In genomic region chr19:55675661-55676354, GRCh38 we compare ENCODE assay signal across 8 cellular contexts. TPM values are rescaled to one million over a fixed set of nuclear protein-coding genes. Genes with fewer than 3 reads are reported as not detected.
A peak's percentile ranks its signal among the peaks of the same experiment; 100 is the strongest.
DNase-seq lines count a peak whose midpoint lies in the region; ATAC-seq, FAIRE-seq and TF ChIP-seq lines count a peak whose summit lies in the region.

No MANE protein-coding gene starts in this region.

- no peaks in the 10 kb centered on the region for H3K9me2 ChIP-seq in GM23248 (ENCODE audit: insufficient read depth)

- peaks cover 34% of the 10 kb centered on the region for H3F3A ChIP-seq in GM23248 (ENCODE audit: insufficient read depth)

- in situ Hi-C loops in GM23248 (cut with MboI) = no loop called here
- in situ Hi-C loops in gastrocnemius medialis (cut with MboI; ENCODE audit: low sequenced_read_pairs in 4 of 4) = no loop called here

- peaks cover 95% of the 10 kb centered on the region for H3K79me2 ChIP-seq in GM23248 (ENCODE audit: insufficient read depth)

- no peak for TF ChIP-seq POLR2A in gastrocnemius medialis (IDR thresholded peaks at IDR 0.05)

- peak overlapping the region; percentile 91 for H3K9ac ChIP-seq in GM23248

- WGBS in GM23248 (ENCODE audit: low coverage in 1 of 2, low lambda C conversion rate in 2 of 2, missing lambda C conversion rate in 2 of 2), 2 experiments = 1 to 3% methylated on average over 15 to 16 of the region's 16 CpGs

- ATAC-seq in gastrocnemius medialis = peak in 1 of 2 donors; percentile 2
- ATAC-seq in GM18502 (IDR thresholded peaks at IDR 0.05; ENCODE audit: poor library complexity, unreplicated experiment) = no peak

- H4K20me1 ChIP-seq in GM23248 (ENCODE audit: insufficient read depth) = peaks cover 8% of the 10 kb centered on the region; the same call in 1 of the 2 replicates

- TF ChIP-seq CTCF in fibroblast of the aortic adventitia (IDR thresholded peaks at IDR 0.05; ENCODE audit: insufficient read depth, low read length) (no peak), gastrocnemius medialis (IDR thresholded peaks at IDR 0.05 in 4 of 5, conservative IDR thresholded peaks at IDR 0.05 in 1 of 5) (no peak)

- H2AFZ ChIP-seq in GM23248 = peak overlapping the region; percentile 65

- H3K27me3 ChIP-seq in GM23248 (replicated peaks; ENCODE audit: insufficient read depth) = no peaks in the 10 kb centered on the region
- no peaks in the 10 kb centered on the region for H3K27me3 ChIP-seq in gastrocnemius medialis

- H3K4me1 ChIP-seq in GM23248 (ENCODE audit: insufficient read depth) (peaks cover 39% of the 10 kb centered on the region), gastrocnemius medialis (peaks cover 31 to 38% of the 10 kb centered on the region in 2 donors)

- DNase-seq in GM23248 (peak; percentile 54), SW480 (ENCODE audit: low spot score) (peak; percentile 33), fibroblast of the aortic adventitia (ENCODE audit: low read depth) (no peak), gastrocnemius medialis (no peak), GM19239 (ENCODE audit: insufficient read length, low spot score) (no peak), DMS79 treated with DMSO at 0.1 percent for 48 hours (lab: John Stamatoyannopoulos, UW) (no peak)
- DNase-seq in activated effector memory CD4-positive, alpha-beta T cell treated with Interleukin-2 at 50 U/mL for 16 hours = no peak

- H3K4me2 ChIP-seq in GM23248 (ENCODE audit: unreplicated experiment) = peak overlapping the region; percentile 94

- H3K36me3 ChIP-seq in GM23248 (ENCODE audit: low read depth) (peaks cover 10% of the 10 kb centered on the region; the same call in 1 of the 2 replicates), gastrocnemius medialis (peaks cover 0 to 27% of the 10 kb centered on the region in 2 donors)

- peak overlapping the region; percentile 93 for H3K4me3 ChIP-seq in GM23248
- peak overlapping the region; percentile 91 for H3K4me3 ChIP-seq in fibroblast of the aortic adventitia (ENCODE audit: low read depth, low read length)
- peak overlapping the region; percentile 76 to 89 (median 84) for H3K4me3 ChIP-seq in gastrocnemius medialis

- intact Hi-C loops in gastrocnemius medialis (cut with DNase I; ENCODE audit: low total_unique reads) = loop anchor here (1.0 to 2.0 kb wide), 4 partner anchors 21 to 559 kb away; partner anchors contain the start of genes PPP1R12C, PPP6R1, U2AF2 and ZNF787

- FAIRE-seq in GM19239 (lab: Jason Lieb, UNC) = no peak

- no peaks in the 10 kb centered on the region for H3K9me3 ChIP-seq in GM23248 (ENCODE audit: low read depth)
- no peaks in the 10 kb centered on the region for H3K9me3 ChIP-seq in gastrocnemius medialis

- H3K27ac ChIP-seq in GM23248 = peak overlapping the region; percentile 66
- H3K27ac ChIP-seq in gastrocnemius medialis = peak overlapping the region; percentile 77 to 95 (median 87)

RNA-seq across cellular contexts. Expression of gene EPN1, which starts 0.8 kb away (rescaled TPM):
- 82.2 and 103 TPM in 2 replicates for total RNA-seq in GM23248 (2014; rRNA removed; shearing (Covaris generic))
- polyA plus RNA-seq in GM23248 (2016; fragmentation: Nextera tagmentation; extraction: Ambion mirVana) = 48.8 and 53.1 TPM in 2 replicates
- total RNA-seq in fibroblast of the aortic adventitia (ENCODE audit: low replicate concordance) (60.6 and 73.8 TPM in 2 replicates), gastrocnemius medialis (100 to 1,000 TPM in 3 of 4 donors, 10 to 100 TPM in 1; 58.7 to 214 (median 190) TPM)

RNA-seq across cellular contexts. Expression of gene U2AF2, which starts 21.0 kb away (rescaled TPM):
- 128 and 150 TPM in 2 replicates for total RNA-seq in GM23248 (2014; rRNA removed; shearing (Covaris generic))
- 19.3 and 22.4 TPM in 2 replicates for polyA plus RNA-seq in GM23248 (2016; fragmentation: Nextera tagmentation; extraction: Ambion mirVana)
- total RNA-seq in fibroblast of the aortic adventitia (ENCODE audit: low replicate concordance) = 69.5 and 71.4 TPM in 2 replicates
- 10 to 100 TPM; 38.1 to 60.2 (median 50.1) TPM for total RNA-seq in gastrocnemius medialis

RNA-seq across cellular contexts. Expression of gene CCDC106, which starts 27.8 kb away (rescaled TPM):
- total RNA-seq in GM23248 (2014; rRNA removed; shearing (Covaris generic)) = 11.3 and 12.0 TPM in 2 replicates
- polyA plus RNA-seq in GM23248 (2016; fragmentation: Nextera tagmentation; extraction: Ambion mirVana) = 15.2 and 15.3 TPM in 2 replicates
- total RNA-seq in fibroblast of the aortic adventitia (ENCODE audit: low replicate concordance) = 8.5 and 16.0 TPM in 2 replicates
- total RNA-seq in gastrocnemius medialis = 10 to 100 TPM in 2 of 4 donors, 1 to 10 TPM in 2; 6.3 to 21.2 (median 12.6) TPM

RNA-seq across cellular contexts. Expression of gene ZNF581, which starts 32.4 kb away (rescaled TPM):
- total RNA-seq in GM23248 (2014; rRNA removed; shearing (Covaris generic)) = 8.5 and 12.1 TPM in 2 replicates
- polyA plus RNA-seq in GM23248 (2016; fragmentation: Nextera tagmentation; extraction: Ambion mirVana) = 17.6 and 20.6 TPM in 2 replicates
- total RNA-seq in fibroblast of the aortic adventitia (ENCODE audit: low replicate concordance) = 13.9 and 41.5 TPM in 2 replicates
- total RNA-seq in gastrocnemius medialis = 10 to 100 TPM in 3 of 4 donors, 1 to 10 TPM in 1; 9.9 to 17.3 (median 13.7) TPM

RNA-seq across cellular contexts. Expression of gene ZNF580, which starts 35.0 kb away (rescaled TPM):
- total RNA-seq in GM23248 (2014; rRNA removed; shearing (Covaris generic)) = 7.0 and 11.7 TPM in 2 replicates
- polyA plus RNA-seq in GM23248 (2016; fragmentation: Nextera tagmentation; extraction: Ambion mirVana) = 43.1 and 44.0 TPM in 2 replicates
- 6.3 and 10.0 TPM in 2 replicates for total RNA-seq in fibroblast of the aortic adventitia (ENCODE audit: low replicate concordance)
- total RNA-seq in gastrocnemius medialis = 10 to 100 TPM in 1 of 4 donors, 1 to 10 TPM in 3; 1.5 to 12.3 (median 7.2) TPM

Comparison
In these comparisons a context has a peak if more than half of its experiments do, and no peak if none do; other contexts are left out.
1. DNase-seq: peak in GM23248 (single experiment) and SW480 (single experiment); none in fibroblast of the aortic adventitia (single experiment), gastrocnemius medialis (0 of 2), GM19239 (single experiment), DMS79 treated with DMSO at 0.1 percent for 48 hours (single experiment) and activated effector memory CD4-positive, alpha-beta T cell treated with Interleukin-2 at 50 U/mL for 16 hours (single experiment).
2. Peak in every context shown above with its lines, with median percentiles within 50 percentile points of each other: H3K4me3 ChIP-seq.